Comparison of ENCODE assay signal across 17 cellular contexts in the genomic region with DNA sequence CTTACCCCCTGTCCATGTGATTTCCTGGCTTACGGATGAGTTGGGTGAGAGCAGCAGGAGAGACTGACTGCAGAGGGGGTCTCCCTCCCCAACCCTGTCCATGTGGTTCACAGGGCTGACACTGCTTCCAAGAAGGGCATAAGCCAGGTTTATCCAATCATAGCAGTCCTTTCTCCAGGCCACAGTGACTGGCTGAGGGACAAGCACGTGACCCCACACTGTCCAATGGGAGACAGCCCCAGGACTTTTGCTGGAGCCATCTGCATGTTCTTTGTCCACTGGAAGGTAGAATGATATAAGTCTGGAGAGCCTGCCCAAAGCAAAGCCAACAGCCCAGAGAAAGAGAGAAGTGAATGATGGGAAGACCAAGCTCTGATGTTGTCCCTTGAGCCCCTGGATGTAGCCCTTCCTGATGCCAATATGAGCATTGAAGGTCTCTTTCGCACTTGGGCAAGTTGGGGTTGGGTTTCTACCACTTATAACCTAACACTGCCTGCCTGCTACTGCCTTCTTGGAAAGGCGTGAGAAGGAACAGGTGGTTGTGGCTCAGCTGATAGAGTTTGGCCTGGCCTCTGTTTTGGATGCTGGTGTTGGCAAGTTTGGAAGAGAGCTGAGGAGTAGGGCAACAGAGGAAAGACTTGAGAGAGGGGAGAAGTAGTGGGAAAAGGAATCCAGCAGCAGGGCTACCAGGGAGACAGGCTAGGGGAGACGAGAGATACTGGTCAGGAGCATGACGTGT. TPM values are rescaled to one million over a fixed set of nuclear protein-coding genes. Genes with fewer than 3 reads are reported as not detected.
A peak's percentile ranks its signal among the peaks of the same experiment; 100 is the strongest.
DNase-seq lines count a peak whose midpoint lies in the region; ATAC-seq and TF ChIP-seq lines count a peak whose summit lies in the region.
"Had no signal": no experiment of that assay in that cellular context is flagged by ENCODE, and none has a peak within 500 bp of the region (broad histone marks: within the 10 kb centered on the region; RNA-seq: fewer than 3 reads in every experiment).

No MANE protein-coding gene starts in this region.

- H3K4me1 ChIP-seq in HCT116 (ENCODE audit: control insufficient read depth in 1 of 2, insufficient read depth in 2 of 2, low read length in 2 of 2) (no peaks in the 10 kb centered on the region), gastrocnemius medialis (peaks cover 9 to 11% of the 10 kb centered on the region in 2 donors)
- H3K4me1 ChIP-seq: BE2C, HAP-1 had no signal

- no peak overlapping the region for H3K4me3 ChIP-seq in HCT116 (replicated peaks in 1 of 2; ENCODE audit: low read depth in 1 of 2, low read length in 2 of 2)
- no peak overlapping the region for H3K4me3 ChIP-seq in gastrocnemius medialis
- H3K4me3 ChIP-seq: HAP-1 had no signal

- TF ChIP-seq CTCF in HCT116 (IDR thresholded peaks at IDR 0.05 in 2 of 3, conservative IDR thresholded peaks at IDR 0.05 in 1 of 3; ENCODE audit: borderline replicate concordance in 1 of 3, insufficient read depth in 1 of 3, low read depth in 2 of 3, low read length in 2 of 3) (no peak), gastrocnemius medialis (IDR thresholded peaks at IDR 0.05 in 4 of 5, conservative IDR thresholded peaks at IDR 0.05 in 1 of 5) (no peak)

- CTCF ChIA-PET in HCT116 (lab: Charles Lee), result no interaction called here

- no peak overlapping the region for H2AFZ ChIP-seq in HCT116 (ENCODE audit: low read depth, low read length, poor library complexity, severe bottlenecking)

- TF ChIP-seq RAD21 in HCT116 (IDR thresholded peaks at IDR 0.05; ENCODE audit: low read depth) (no peak), Ishikawa (IDR thresholded peaks at IDR 0.05; ENCODE audit: low read depth) (no peak)

- no peaks in the 10 kb centered on the region for H3K9me2 ChIP-seq in HCT116 (ENCODE audit: insufficient read depth)

- H4K20me1 ChIP-seq in HCT116 (ENCODE audit: insufficient read depth), result no peaks in the 10 kb centered on the region

- no peak overlapping the region for H3K4me2 ChIP-seq in HCT116 (ENCODE audit: low read length)

- no peaks in the 10 kb centered on the region for H3K9me3 ChIP-seq in HCT116 (ENCODE audit: control insufficient read depth in 1 of 2, insufficient read depth in 1 of 2, low read depth in 1 of 2, low read length in 2 of 2)
- no peaks in the 10 kb centered on the region for H3K9me3 ChIP-seq in gastrocnemius medialis
- H3K9me3 ChIP-seq: BE2C, HAP-1 had no signal

- H3K36me3 ChIP-seq in HCT116 (ENCODE audit: control insufficient read depth in 1 of 2, insufficient read depth in 2 of 2, low read length in 2 of 2), result no peaks in the 10 kb centered on the region
- H3K36me3 ChIP-seq in gastrocnemius medialis, result no peaks in the 10 kb centered on the region
- H3K36me3 ChIP-seq: BE2C, HAP-1 had no signal

- RAD21 ChIA-PET in HCT116 (lab: Charles Lee; ENCODE audit: low non-redundant PET in 1 of 2, low total read pairs in 2 of 2, uncharacterized antibody in 2 of 2, unreplicated experiment in 2 of 2), result no interaction called here

- no peak for DNase-seq in HCT116 (ENCODE audit: low read depth, low spot score)
- peak; percentile 62 for DNase-seq in myocyte (ENCODE audit: low read depth)
- peak in 1 of 2 donors; percentile 30 for DNase-seq in gastrocnemius medialis
- no peak for DNase-seq in NOMO-1 treated with dmso at 0.1 percent for 144 hours (lab: John Stamatoyannopoulos, UW; ENCODE audit: unreplicated experiment)
- DNase-seq: BE2C; CD4-positive, alpha-beta memory T cell; DND-41; GF-D8; GOT3 had no signal

- no peak for TF ChIP-seq POLR2A in HCT116 (IDR thresholded peaks at IDR 0.05; ENCODE audit: borderline replicate concordance, extremely low read depth, insufficient read depth, insufficient read length)
- no peak for TF ChIP-seq POLR2A in gastrocnemius medialis (IDR thresholded peaks at IDR 0.05)

- in situ Hi-C loops in gastrocnemius medialis (cut with MboI; ENCODE audit: low sequenced_read_pairs in 4 of 4), result no loop called here

- no peaks in the 10 kb centered on the region for H3K79me2 ChIP-seq in HCT116 (ENCODE audit: insufficient read depth, low read length)

- no TSS peak for BruUV-seq in HCT116 (replicated peaks; lab: Mats Ljungman, UMichigan)

- H3K9ac ChIP-seq in HCT116 (ENCODE audit: low read length), result no peak overlapping the region

- H3K27me3 ChIP-seq in HCT116 (ENCODE audit: insufficient read depth, low read length) (peaks cover 12% of the 10 kb centered on the region; the same call in 1 of the 2 replicates), gastrocnemius medialis (no peaks in the 10 kb centered on the region)
- H3K27me3 ChIP-seq: BE2C had no signal

- no peak for TF ChIP-seq EP300 in Ishikawa (IDR thresholded peaks at IDR 0.05; ENCODE audit: borderline replicate concordance)

- ATAC-seq in HCT116 (peak; percentile 38; the same call in 1 of the 2 replicates), gastrocnemius medialis (peak; percentile 83 to 86), GM21529 (IDR thresholded peaks at IDR 0.05; ENCODE audit: unreplicated experiment) (no peak), GM18867 (IDR thresholded peaks at IDR 0.05; ENCODE audit: unreplicated experiment) (no peak)

- POLR2A ChIA-PET in HCT116 (lab: Charles Lee), result no interaction called here

- H3K27ac ChIP-seq in HCT116 (ENCODE audit: low read depth, low read length) (no peak overlapping the region), gastrocnemius medialis (no peak overlapping the region)
- H3K27ac ChIP-seq: C4-2B had no signal

- intact Hi-C loops in HCT116 (cut with micrococcal nuclease) (no loop called here), gastrocnemius medialis (cut with DNase I; ENCODE audit: low total_unique reads) (no loop called here)

TF ChIP-seq in HCT116, 20 proteins besides CTCF, POLR2A, EP300 and RAD21 (continues in another document):
- no peak for TF ChIP-seq ZNF274 (IDR thresholded peaks at IDR 0.05; ENCODE audit: low read depth, low read length)
- no peak for TF ChIP-seq SP1 (IDR thresholded peaks at IDR 0.05; ENCODE audit: low read depth)
- TF ChIP-seq SIN3A (IDR thresholded peaks at IDR 0.05; ENCODE audit: low read depth), result no peak
- TF ChIP-seq, protein P1, sequence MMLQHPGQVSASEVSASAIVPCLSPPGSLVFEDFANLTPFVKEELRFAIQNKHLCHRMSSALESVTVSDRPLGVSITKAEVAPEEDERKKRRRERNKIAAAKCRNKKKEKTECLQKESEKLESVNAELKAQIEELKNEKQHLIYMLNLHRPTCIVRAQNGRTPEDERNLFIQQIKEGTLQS (IDR thresholded peaks at IDR 0.05), result no peak
- TF ChIP-seq FOSL1 (IDR thresholded peaks at IDR 0.05; ENCODE audit: low read depth), result no peak
- no peak for TF ChIP-seq POLR2AphosphoS5 (IDR thresholded peaks at IDR 0.05; ENCODE audit: low read depth, low read length)
- TF ChIP-seq ZBTB33 (IDR thresholded peaks at IDR 0.05; ENCODE audit: extremely low read depth, insufficient replicate concordance, low read length), result no peak
- TF ChIP-seq EGR1 (IDR thresholded peaks at IDR 0.05; ENCODE audit: low read depth), result no peak
- TF ChIP-seq CBX3 (IDR thresholded peaks at IDR 0.05; ENCODE audit: low read depth), result no peak

TF ChIP-seq in Ishikawa, 13 proteins besides CTCF, POLR2A, EP300 and RAD21:
- TF ChIP-seq, protein P2, sequence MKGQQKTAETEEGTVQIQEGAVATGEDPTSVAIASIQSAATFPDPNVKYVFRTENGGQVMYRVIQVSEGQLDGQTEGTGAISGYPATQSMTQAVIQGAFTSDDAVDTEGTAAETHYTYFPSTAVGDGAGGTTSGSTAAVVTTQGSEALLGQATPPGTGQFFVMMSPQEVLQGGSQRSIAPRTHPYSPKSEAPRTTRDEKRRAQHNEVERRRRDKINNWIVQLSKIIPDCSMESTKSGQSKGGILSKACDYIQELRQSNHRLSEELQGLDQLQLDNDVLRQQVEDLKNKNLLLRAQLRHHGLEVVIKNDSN (IDR thresholded peaks at IDR 0.05), result peak; percentile 71
- TF ChIP-seq MAX (IDR thresholded peaks at IDR 0.05), result no peak

RNA-seq across cellular contexts. Expression of gene GRIP2, which starts 41.4 kb away (rescaled TPM):
- total RNA-seq in HCT116 (2021; ENCODE audit: unreplicated experiment), result 0.34 TPM
- 0.38 and 0.56 TPM in 2 replicates for polyA plus RNA-seq in HCT116 (2012)
- 6.6 and 11.8 TPM in 2 replicates for total RNA-seq in myocyte
- polyA plus RNA-seq in myocyte (2012), result 4.5 TPM
- total RNA-seq in gastrocnemius medialis, result 10 to 100 TPM in 1 of 4 donors, 1 to 10 TPM in 3; 2.8 to 12.6 (median 4.6) TPM
- total RNA-seq: CD4-positive, alpha-beta memory T cell; HT-29 had no signal
- polyA plus RNA-seq: AG04450; CD4-positive, alpha-beta memory T cell; IgD-negative memory B cell had no signal

Comparison
In these comparisons a context has a peak if more than half of its experiments do, and no peak if none do; other contexts are left out.
1. ATAC-seq: peak in HCT116 (single experiment) and gastrocnemius medialis (2 of 2); none in GM21529 (single experiment) and GM18867 (single experiment).